In the genomic region with DNA sequence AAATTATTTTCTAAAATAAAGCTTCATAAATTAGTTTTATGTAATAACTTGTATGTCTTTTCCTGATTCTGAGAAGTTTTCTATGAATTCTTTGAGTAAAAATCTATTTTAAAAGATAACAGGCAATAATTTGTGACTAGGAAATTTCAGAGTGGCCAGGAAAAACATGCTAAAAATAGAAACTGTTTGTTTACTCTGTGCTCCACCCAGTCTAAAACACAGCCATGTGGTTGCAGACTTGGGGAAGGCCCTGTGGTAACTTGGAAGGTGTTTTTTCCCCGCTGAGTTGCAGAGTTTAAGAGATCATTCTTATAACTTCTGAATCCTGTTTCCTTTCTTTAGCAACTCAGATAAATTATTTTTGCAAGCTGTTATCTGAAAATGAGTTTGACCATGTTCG, we compare ENCODE assay signal across 7 cellular contexts. TPM values are rescaled to one million over a fixed set of nuclear protein-coding genes. Genes with fewer than 3 reads are reported as not detected.
DNase-seq lines count a peak whose midpoint lies in the region; ATAC-seq, FAIRE-seq and TF ChIP-seq lines count a peak whose summit lies in the region.

No MANE protein-coding gene starts in this region.

- peak; percentile 93 for FAIRE-seq in GM12892 (lab: Jason Lieb, UNC)

- H3K4me1 ChIP-seq in ovary (ENCODE audit: insufficient read depth) = peaks cover 32% of the 10 kb centered on the region

- intact Hi-C loops in ovary (cut with DNase I) = no loop called here

- H3K4me1 Mint-ChIP-seq in activated naive CD8-positive, alpha-beta T cell treated with anti-CD3 and anti-CD28 coated beads, Interleukin-2, amount 50 U/mL, for 24 hours = peaks cover 88% of the 10 kb centered on the region
- H3K4me1 Mint-ChIP-seq in naive B cell = peaks cover 64 to 85% (median 76%) of the 10 kb centered on the region in 3 donors

- no peak for TF ChIP-seq POLR2A in GM12892 (IDR thresholded peaks at IDR 0.05; ENCODE audit: low read depth, low read length)
- no peak for TF ChIP-seq POLR2A in ovary (IDR thresholded peaks at IDR 0.05)

- H3K36me3 Mint-ChIP-seq in activated naive CD8-positive, alpha-beta T cell treated with anti-CD3 and anti-CD28 coated beads, Interleukin-2, amount 50 U/mL, for 24 hours (ENCODE audit: low read depth) = peaks cover 5% of the 10 kb centered on the region
- peaks cover 13 to 26% of the 10 kb centered on the region in 2 donors for H3K36me3 Mint-ChIP-seq in naive B cell

- TF ChIP-seq EP300 in ovary (IDR thresholded peaks at IDR 0.05) = no peak

- ATAC-seq in HG03196 (IDR thresholded peaks at IDR 0.05; ENCODE audit: unreplicated experiment) = peak; percentile 41
- ATAC-seq in activated naive CD8-positive, alpha-beta T cell treated with anti-CD3 and anti-CD28 coated beads, Interleukin-2, amount 50 U/mL, for 24 hours = no peak
- ATAC-seq in naive B cell (ENCODE audit: low read depth in 2 of 2) = peak; percentile 63 to 72
- no peak for ATAC-seq in HG03442 (IDR thresholded peaks at IDR 0.05; ENCODE audit: unreplicated experiment)

- no peaks in the 10 kb centered on the region for H3K36me3 ChIP-seq in ovary

- no peak for TF ChIP-seq CTCF in ovary (IDR thresholded peaks at IDR 0.05)

- WGBS in ovary, 3 donors = 1 to 9% (median 5%) methylated on average over 2 of the region's 2 CpGs

- DNase-seq in GM12892 (ENCODE audit: insufficient read length) = no peak
- no peak for DNase-seq in activated naive CD8-positive, alpha-beta T cell treated with anti-CD3 and anti-CD28 coated beads, Interleukin-2, amount 50 U/mL, for 24 hours
- DNase-seq in naive B cell = no peak
- no peak for DNase-seq in ovary
- DNase-seq in HPDE6-E6E7 (ENCODE audit: extremely low spot score) = no peak

- H3K27ac Mint-ChIP-seq in activated naive CD8-positive, alpha-beta T cell treated with anti-CD3 and anti-CD28 coated beads, Interleukin-2, amount 50 U/mL, for 24 hours = peak overlapping the region; percentile 75
- peak overlapping the region in 4 of 6 donors; percentile 12 to 70 (median 34) for H3K27ac Mint-ChIP-seq in naive B cell

- no peaks in the 10 kb centered on the region for H3K9me3 Mint-ChIP-seq in activated naive CD8-positive, alpha-beta T cell treated with anti-CD3 and anti-CD28 coated beads, Interleukin-2, amount 50 U/mL, for 24 hours
- H3K9me3 Mint-ChIP-seq in naive B cell = peaks cover 0 to 12% (median 4%) of the 10 kb centered on the region in 7 donors

- H3K4me3 Mint-ChIP-seq in activated naive CD8-positive, alpha-beta T cell treated with anti-CD3 and anti-CD28 coated beads, Interleukin-2, amount 50 U/mL, for 24 hours = peak overlapping the region; percentile 36
- peak overlapping the region in 4 of 8 donors; percentile 11 to 37 (median 22) for H3K4me3 Mint-ChIP-seq in naive B cell

- H3K9me3 ChIP-seq in ovary = no peaks in the 10 kb centered on the region

- H3K4me3 ChIP-seq in ovary = no peak overlapping the region

- no peaks in the 10 kb centered on the region for H3K27me3 ChIP-seq in ovary

- H3K27ac ChIP-seq in ovary = no peak overlapping the region

- no peaks in the 10 kb centered on the region for H3K27me3 Mint-ChIP-seq in activated naive CD8-positive, alpha-beta T cell treated with anti-CD3 and anti-CD28 coated beads, Interleukin-2, amount 50 U/mL, for 24 hours
- H3K27me3 Mint-ChIP-seq in naive B cell = no peaks in the 10 kb centered on the region

RNA-seq across cellular contexts. Expression of gene PLCL2, which starts 21.9 kb away (rescaled TPM):
- 23.2 TPM for polyA plus RNA-seq in GM12892 (2012; ENCODE audit: missing spikeins)
- polyA plus RNA-seq in naive B cell (ENCODE audit: low read depth in 6 of 6) = 10 to 100 TPM; 65.7 to 92.7 (median 69.1) TPM
- 10 to 100 TPM; 20.1 to 54.2 (median 31.0) TPM for total RNA-seq in ovary
- polyA plus RNA-seq in ovary = 10 to 100 TPM; 12.6 to 16.1 TPM

Comparison
In these comparisons a context has a peak if more than half of its experiments do, and no peak if none do; other contexts are left out.
1. ATAC-seq: peak in HG03196 (single experiment) and naive B cell (2 of 2); none in activated naive CD8-positive, alpha-beta T cell treated with anti-CD3 and anti-CD28 coated beads, Interleukin-2, amount 50 U/mL, for 24 hours (single experiment) and HG03442 (single experiment).